Comparison of ENCODE assay signal across 18 cellular contexts in genomic region chr13:76861859-76862258, GRCh38. TPM values are rescaled to one million over a fixed set of nuclear protein-coding genes. Genes with fewer than 3 reads are reported as not detected.
A peak's percentile ranks its signal among the peaks of the same experiment; 100 is the strongest.
DNase-seq lines count a peak whose midpoint lies in the region; ATAC-seq, FAIRE-seq and TF ChIP-seq lines count a peak whose summit lies in the region.
"Had no signal": no experiment of that assay in that cellular context is flagged by ENCODE, and none has a peak within 500 bp of the region (broad histone marks: within the 10 kb centered on the region; RNA-seq: fewer than 3 reads in every experiment).

No MANE protein-coding gene starts in this region.

- H4K20me1 ChIP-seq in H9 (ENCODE audit: control insufficient read depth, insufficient read depth, insufficient read length) (no peaks in the 10 kb centered on the region), endothelial cell of umbilical vein (replicated peaks; ENCODE audit: control insufficient read depth, extremely low read depth, insufficient read depth, low read length) (no peaks in the 10 kb centered on the region)
- H4K20me1 ChIP-seq: BLaER1 had no signal

- CTCF ChIA-PET in endothelial cell of umbilical vein (lab: Charles Lee) = no interaction called here

- H3K14ac ChIP-seq in H9 (ENCODE audit: insufficient read depth, low read length) = peak overlapping the region; percentile 55; the same call in 1 of the 2 replicates

- ATAC-seq in GM18517 (IDR thresholded peaks at IDR 0.05; ENCODE audit: unreplicated experiment) = no peak

- TF ChIP-seq POLR2A in adrenal gland (IDR thresholded peaks at IDR 0.05) = no peak
- TF ChIP-seq POLR2A in endothelial cell of umbilical vein (IDR thresholded peaks at IDR 0.05; ENCODE audit: low read depth, low read length) = no peak

- no peak for FAIRE-seq in endothelial cell of umbilical vein (lab: Jason Lieb, UNC)
- FAIRE-seq: GM12891, GM19239, H54 had no signal

- no CpG with 5 or more reads among the region's 3 CpGs for WGBS in H9 (ENCODE audit: extremely low coverage, insufficient read length, low lambda C conversion rate)
- WGBS in adrenal gland, 4 donors = 57 to 73% (median 64%) methylated on average over 3 of the region's 3 CpGs

- no peaks in the 10 kb centered on the region for H3K9me1 ChIP-seq in endothelial cell of umbilical vein (replicated peaks; ENCODE audit: control insufficient read depth, extremely low read depth, insufficient read depth, low read length)

- H3K36me3 Mint-ChIP-seq in H9 (ENCODE audit: insufficient read depth in 1 of 3, low read depth in 3 of 3) = no peaks in the 10 kb centered on the region
- H3K36me3 Mint-ChIP-seq: CD8-positive, alpha-beta memory T cell had no signal

- H2AFZ ChIP-seq in H9 (ENCODE audit: low read length) = no peak overlapping the region
- H2AFZ ChIP-seq in endothelial cell of umbilical vein (ENCODE audit: low read depth, low read length) = no peak overlapping the region

- dilution Hi-C loops in endothelial cell of umbilical vein (cut with MboI; ENCODE audit: extremely low pct_ligation_motif_present, low sequenced_read_pairs) = no loop called here

- no peak overlapping the region for H3T11ph ChIP-seq in H9 (ENCODE audit: low read length)

- no TSS peak for BruUV-seq in endothelial cell of umbilical vein (replicated peaks; lab: Mats Ljungman, UMichigan)

- H3K23ac ChIP-seq in H9 (ENCODE audit: insufficient read length, low read depth, low read length) = no peak overlapping the region

- peak; percentile 28 for DNase-seq in NCI-H2171 treated with DMSO at 0.1 percent for 48 hours (lab: John Stamatoyannopoulos, UW)
- DNase-seq in NCI-H2171 (lab: John Stamatoyannopoulos, UW) = no peak
- no peak for DNase-seq in H9
- DNase-seq in adrenal gland = peak in 5 of 7 donors; percentile 38 to 61 (median 57)
- peak; percentile 14 for DNase-seq in endothelial cell of umbilical vein (ENCODE audit: low read depth, low spot score)
- no peak for DNase-seq in GM10266 (ENCODE audit: extremely low spot score)
- DNase-seq in SKM-1 (lab: John Stamatoyannopoulos, UW; ENCODE audit: unreplicated experiment) = no peak
- DNase-seq: 8988T; AML-193; Caco-2; CD8-positive, alpha-beta memory T cell had no signal

- H3K56ac ChIP-seq in H9 (ENCODE audit: insufficient read length, low read depth, low read length) = no peak overlapping the region

- TF ChIP-seq CTCF in H9 (conservative IDR thresholded peaks at IDR 0.05) (no peak), adrenal gland (IDR thresholded peaks at IDR 0.05) (no peak), endothelial cell of umbilical vein (IDR thresholded peaks at IDR 0.05; ENCODE audit: extremely low read depth in 1 of 2, insufficient read depth in 1 of 2, low read depth in 1 of 2, low read length in 2 of 2) (no peak), GM10266 (IDR thresholded peaks at IDR 0.05; ENCODE audit: control insufficient read depth, insufficient read depth, low read depth, missing control alignments) (no peak)

- H3K4ac ChIP-seq in H9 (ENCODE audit: low read depth, low read length) = no peak overlapping the region

- POLR2A ChIA-PET in endothelial cell of umbilical vein (lab: Charles Lee) = interaction anchor here (0.6 kb wide), 1 partner anchor 25 kb away, joined by 7 read pairs; no protein-coding TSS in a partner anchor

- H2AK5ac ChIP-seq in H9 (ENCODE audit: insufficient read length, low read length) = no peak overlapping the region

- no peak overlapping the region for H3K18ac ChIP-seq in H9 (ENCODE audit: insufficient read length, low read depth, low read length)

- H4K8ac ChIP-seq in H9 (replicated peaks; ENCODE audit: insufficient read length, low read depth, low read length) = no peak overlapping the region

- no peak overlapping the region for H3K27ac Mint-ChIP-seq in H9
- H3K27ac Mint-ChIP-seq: CD8-positive, alpha-beta memory T cell; IgD-negative memory B cell had no signal

- no peak overlapping the region for H3K4me3 Mint-ChIP-seq in H9
- H3K4me3 Mint-ChIP-seq: CD8-positive, alpha-beta memory T cell; IgD-negative memory B cell had no signal

- no peak overlapping the region for H4K5ac ChIP-seq in H9 (ENCODE audit: insufficient read length, low read depth, low read length)

- H3K27ac ChIP-seq in H9 (ENCODE audit: insufficient read length, low read depth, low read length) (no peak overlapping the region), adrenal gland (no peak overlapping the region), endothelial cell of umbilical vein (ENCODE audit: insufficient read depth, low read depth, low read length) (no peak overlapping the region)
- H3K27ac ChIP-seq: BLaER1, HL-60 had no signal

- H3K79me2 ChIP-seq in H9 (ENCODE audit: insufficient read depth, low read length) (no peaks in the 10 kb centered on the region), endothelial cell of umbilical vein (ENCODE audit: control insufficient read depth, insufficient read depth, low read length) (no peaks in the 10 kb centered on the region)

- H2BK120ac ChIP-seq in H9 (ENCODE audit: low read depth, low read length, poor library complexity, severe bottlenecking) = no peak overlapping the region

- H3K4me1 ChIP-seq in H9 (ENCODE audit: insufficient read depth, low read length) (no peaks in the 10 kb centered on the region), adrenal gland (replicated peaks in 1 of 2) (peaks cover 0 to 7% of the 10 kb centered on the region in 2 donors), endothelial cell of umbilical vein (ENCODE audit: control insufficient read depth, extremely low read depth, insufficient read depth, low read length) (peaks cover 27% of the 10 kb centered on the region)
- H3K4me1 ChIP-seq: BLaER1, Caco-2 had no signal

- H3K36me3 ChIP-seq in adrenal gland (replicated peaks in 1 of 2) = no peaks in the 10 kb centered on the region
- no peaks in the 10 kb centered on the region for H3K36me3 ChIP-seq in endothelial cell of umbilical vein (ENCODE audit: control insufficient read depth in 2 of 2, extremely low read depth in 1 of 2, insufficient read depth in 2 of 2, low read length in 2 of 2)
- H3K36me3 ChIP-seq: BLaER1 had no signal

- H3K27me3 Mint-ChIP-seq in H9 (ENCODE audit: low read depth) = no peaks in the 10 kb centered on the region

- no peak overlapping the region for H2BK5ac ChIP-seq in H9 (ENCODE audit: insufficient read length, low read length)

- no peak overlapping the region for H2BK12ac ChIP-seq in H9 (ENCODE audit: insufficient read length, low read depth, low read length)

- H3K9me3 Mint-ChIP-seq in H9 = no peaks in the 10 kb centered on the region

- no peak overlapping the region for H4K91ac ChIP-seq in H9 (ENCODE audit: insufficient read length, low read depth, low read length)

- H3K9ac ChIP-seq in H9 (ENCODE audit: extremely low read depth, insufficient read length, low read length) (no peak overlapping the region), endothelial cell of umbilical vein (replicated peaks; ENCODE audit: extremely low read depth, insufficient read depth, low read length) (no peak overlapping the region)
- H3K9ac ChIP-seq: BLaER1 had no signal

- no peak overlapping the region for H3K4me3 ChIP-seq in adrenal gland
- no peak overlapping the region for H3K4me3 ChIP-seq in endothelial cell of umbilical vein (replicated peaks in 1 of 3; ENCODE audit: insufficient read depth in 1 of 3, low read depth in 1 of 3, low read length in 3 of 3)
- H3K4me3 ChIP-seq: BLaER1 had no signal

- H3K9me3 ChIP-seq in H9 (ENCODE audit: control insufficient read depth, low read depth, low read length) (no peaks in the 10 kb centered on the region), adrenal gland (replicated peaks in 1 of 3) (no peaks in the 10 kb centered on the region), endothelial cell of umbilical vein (replicated peaks; ENCODE audit: control insufficient read depth, insufficient read depth, low read length) (no peaks in the 10 kb centered on the region)
- H3K9me3 ChIP-seq: BLaER1, Caco-2 had no signal

- H2BK15ac ChIP-seq in H9 (ENCODE audit: low read depth, low read length) = no peak overlapping the region

- H3K4me2 ChIP-seq in H9 (ENCODE audit: insufficient read depth, insufficient read length, low read length) (no peak overlapping the region), endothelial cell of umbilical vein (ENCODE audit: insufficient read depth, low read length) (no peak overlapping the region)
- H3K4me2 ChIP-seq: BLaER1 had no signal

- H3K79me1 ChIP-seq in H9 (ENCODE audit: insufficient read depth, low read depth, low read length, poor library complexity, severe bottlenecking) = no peaks in the 10 kb centered on the region

- no peak overlapping the region for H2BK20ac ChIP-seq in H9 (ENCODE audit: low read depth, low read length, poor library complexity, severe bottlenecking)

- no peaks in the 10 kb centered on the region; a peak in 1 of 4 replicates for H3K4me1 Mint-ChIP-seq in H9
- H3K4me1 Mint-ChIP-seq: CD8-positive, alpha-beta memory T cell; IgD-negative memory B cell had no signal

- H3K23me2 ChIP-seq in H9 (ENCODE audit: insufficient read length, low read depth, low read length, poor library complexity, severe bottlenecking) = no peaks in the 10 kb centered on the region

- intact Hi-C loops in adrenal gland (cut with DNase I) (no loop called here), endothelial cell of umbilical vein (cut with micrococcal nuclease) (no loop called here)

- no peaks in the 10 kb centered on the region for H3K27me3 ChIP-seq in H9 (ENCODE audit: insufficient read depth, low read length)
- no peaks in the 10 kb centered on the region for H3K27me3 ChIP-seq in adrenal gland
- H3K27me3 ChIP-seq in endothelial cell of umbilical vein (ENCODE audit: control insufficient read depth in 2 of 2, insufficient read depth in 2 of 2, low read length in 2 of 2) = no peaks in the 10 kb centered on the region
- H3K27me3 ChIP-seq: BLaER1 had no signal

TF ChIP-seq in endothelial cell of umbilical vein, 7 proteins besides CTCF, POLR2A, EP300 and RAD21 (continues in another document):
- no peak for TF ChIP-seq EZH2 (IDR thresholded peaks at IDR 0.05; ENCODE audit: borderline replicate concordance, low read depth, low read length, severe bottlenecking)
- TF ChIP-seq JUN (IDR thresholded peaks at IDR 0.05; ENCODE audit: borderline replicate concordance, insufficient read depth, insufficient read length, low read depth) = no peak
- TF ChIP-seq, protein P1, sequence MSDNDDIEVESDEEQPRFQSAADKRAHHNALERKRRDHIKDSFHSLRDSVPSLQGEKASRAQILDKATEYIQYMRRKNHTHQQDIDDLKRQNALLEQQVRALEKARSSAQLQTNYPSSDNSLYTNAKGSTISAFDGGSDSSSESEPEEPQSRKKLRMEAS (IDR thresholded peaks at IDR 0.05; ENCODE audit: insufficient read depth, insufficient read length) = no peak

RNA-seq across cellular contexts. Expression of gene KCTD12, which starts 24.3 kb away (rescaled TPM):
- total RNA-seq in H9 (2021) (3.4 and 3.8 TPM in 2 replicates), adrenal gland (10 to 100 TPM; 37.7 to 80.8 (median 55.0) TPM), endothelial cell of umbilical vein (90.8 and 116 TPM in 2 replicates)
- polyA plus RNA-seq in adrenal gland (10 to 100 TPM; 12.6 to 35.3 (median 13.0) TPM), endothelial cell of umbilical vein (86.0 and 95.9 TPM in 2 replicates)
- 58.5 and 63.3 TPM in 2 replicates for polyA plus RNA-seq in endothelial cell of umbilical vein (2011; cell fraction: cytosol; rRNA removed)
- 60.6 and 85.1 TPM in 2 replicates for polyA plus RNA-seq in endothelial cell of umbilical vein (2011; cell fraction: nucleus; rRNA removed)
- polyA plus RNA-seq in endothelial cell of umbilical vein (2012) = 116 and 132 TPM in 2 replicates
- polyA minus RNA-seq in endothelial cell of umbilical vein = 125 and 139 TPM in 2 replicates
- polyA minus RNA-seq in endothelial cell of umbilical vein (2011; cell fraction: cytosol; rRNA and poly(A)+ RNA removed) = not detected
- polyA minus RNA-seq in endothelial cell of umbilical vein (2011; cell fraction: nucleus; rRNA and poly(A)+ RNA removed) = 93.3 and 102 TPM in 2 replicates

Comparison
In these comparisons a context has a peak if more than half of its experiments do, and no peak if none do; other contexts are left out.
1. DNase-seq: peak in NCI-H2171 treated with DMSO at 0.1 percent for 48 hours (single experiment), adrenal gland (5 of 7) and endothelial cell of umbilical vein (single experiment); none in NCI-H2171 (single experiment), H9 (single experiment), GM10266 (single experiment) and SKM-1 (single experiment).